ENCODE assay signal across 14 cellular contexts in genomic region chr1:8813016-8813763, GRCh38. TPM values are rescaled to one million over a fixed set of nuclear protein-coding genes. Genes with fewer than 3 reads are reported as not detected.
DNase-seq lines count a peak whose midpoint lies in the region; ATAC-seq and TF ChIP-seq lines count a peak whose summit lies in the region.
"Had no signal": no experiment of that assay in that cellular context is flagged by ENCODE, and none has a peak within 500 bp of the region (broad histone marks: within the 10 kb centered on the region; RNA-seq: fewer than 3 reads in every experiment).

No MANE protein-coding gene starts in this region.

- H3K4me3 ChIP-seq in upper lobe of right lung, result no peak overlapping the region
- H3K4me3 ChIP-seq: SJCRH30 had no signal

- peaks cover 28 to 42% of the 10 kb centered on the region in 2 donors for H3K4me1 Mint-ChIP-seq in natural killer cell treated with Interleukin-12 subunit alpha and Interleukin-12 subunit beta and Interleukin-15 and Interleukin-18, amount 100 ng/mL, for 72 hours (ENCODE audit: low read depth in 2 of 2)
- peaks cover 35 to 37% of the 10 kb centered on the region in 2 donors for H3K4me1 Mint-ChIP-seq in natural killer cell
- peaks cover 39% of the 10 kb centered on the region for H3K4me1 Mint-ChIP-seq in nephron progenitor cell

- intact Hi-C loops in natural killer cell (cut with micrococcal nuclease) (loop anchor here (1.0 kb wide), 1 partner anchor 36 kb away; no protein-coding TSS in a partner anchor), upper lobe of right lung (cut with DNase I) (no loop called here)

- H3K36me3 ChIP-seq in upper lobe of right lung, result no peaks in the 10 kb centered on the region
- H3K36me3 ChIP-seq: SJCRH30 had no signal

- DNase-seq in natural killer cell treated with Interleukin-12 subunit alpha and Interleukin-12 subunit beta and Interleukin-15 and Interleukin-18, amount 100 ng/mL, for 72 hours (ENCODE audit: low spot score), result no peak
- no peak for DNase-seq in natural killer cell
- peak; percentile 78 for DNase-seq in dermis blood vessel endothelial cell
- no peak for DNase-seq in nephron progenitor cell
- no peak for DNase-seq in upper lobe of right lung
- no peak for DNase-seq in effector CD8-positive, alpha-beta T cell (lab: John Stamatoyannopoulos, UW)
- no peak for DNase-seq in middle frontal gyrus (ENCODE audit: extremely low spot score, low spot score)
- DNase-seq: DMS79, left colon, NCI-H526 treated with DMSO at 0.1 percent for 48 hours, SJCRH30 had no signal

- H3K27ac Mint-ChIP-seq in natural killer cell treated with Interleukin-12 subunit alpha and Interleukin-12 subunit beta and Interleukin-15 and Interleukin-18, amount 100 ng/mL, for 72 hours, result peak overlapping the region in 1 of 2 donors; percentile 10
- no peak overlapping the region for H3K27ac Mint-ChIP-seq in natural killer cell
- H3K27ac Mint-ChIP-seq in nephron progenitor cell, result peak overlapping the region; percentile 2
- H3K27ac Mint-ChIP-seq: dendritic cell treated with granulocyte-macrophage colony-stimulating factor and Interleukin-4, amounts not matched to agents 40 ng/mL and 50 ng/mL, for 4 days had no signal

- peaks cover 19% of the 10 kb centered on the region for H3K4me1 ChIP-seq in upper lobe of right lung

- H3K4me3 Mint-ChIP-seq in natural killer cell treated with Interleukin-12 subunit alpha and Interleukin-12 subunit beta and Interleukin-15 and Interleukin-18, amount 100 ng/mL, for 72 hours, result peak overlapping the region; percentile 43
- H3K4me3 Mint-ChIP-seq in natural killer cell (no peak overlapping the region), nephron progenitor cell (no peak overlapping the region)
- H3K4me3 Mint-ChIP-seq: dendritic cell treated with granulocyte-macrophage colony-stimulating factor and Interleukin-4, amounts not matched to agents 40 ng/mL and 50 ng/mL, for 4 days had no signal

- TF ChIP-seq CTCF in natural killer cell (IDR thresholded peaks at IDR 0.05) (no peak), nephron progenitor cell (IDR thresholded peaks at IDR 0.05) (no peak), upper lobe of right lung (IDR thresholded peaks at IDR 0.05) (no peak)

- H3K27me3 ChIP-seq in upper lobe of right lung, result no peaks in the 10 kb centered on the region
- H3K27me3 ChIP-seq: SJCRH30 had no signal

- no peaks in the 10 kb centered on the region for H3K27me3 Mint-ChIP-seq in natural killer cell treated with Interleukin-12 subunit alpha and Interleukin-12 subunit beta and Interleukin-15 and Interleukin-18, amount 100 ng/mL, for 72 hours
- H3K27me3 Mint-ChIP-seq in natural killer cell (ENCODE audit: low read depth in 2 of 2) (no peaks in the 10 kb centered on the region), nephron progenitor cell (ENCODE audit: low read depth, poor library complexity) (peaks cover 3% of the 10 kb centered on the region)
- H3K27me3 Mint-ChIP-seq: dendritic cell treated with granulocyte-macrophage colony-stimulating factor and Interleukin-4, amounts not matched to agents 40 ng/mL and 50 ng/mL, for 4 days had no signal

- no peak for ATAC-seq in natural killer cell treated with Interleukin-12 subunit alpha and Interleukin-12 subunit beta and Interleukin-15 and Interleukin-18, amount 100 ng/mL, for 72 hours
- ATAC-seq in natural killer cell, result no peak
- no peak for ATAC-seq in upper lobe of right lung
- no peak for ATAC-seq in HG02970 (IDR thresholded peaks at IDR 0.05; ENCODE audit: low FRiP score, unreplicated experiment)
- ATAC-seq: HCT116, left colon had no signal

- no peaks in the 10 kb centered on the region for H3K9me3 Mint-ChIP-seq in natural killer cell treated with Interleukin-12 subunit alpha and Interleukin-12 subunit beta and Interleukin-15 and Interleukin-18, amount 100 ng/mL, for 72 hours
- H3K9me3 Mint-ChIP-seq in natural killer cell (no peaks in the 10 kb centered on the region), nephron progenitor cell (no peaks in the 10 kb centered on the region)
- H3K9me3 Mint-ChIP-seq: dendritic cell treated with granulocyte-macrophage colony-stimulating factor and Interleukin-4, amounts not matched to agents 40 ng/mL and 50 ng/mL, for 4 days had no signal

- peak overlapping the region; percentile 19 for H3K27ac ChIP-seq in upper lobe of right lung
- H3K27ac ChIP-seq: SJCRH30 had no signal

- no peaks in the 10 kb centered on the region for H3K9me3 ChIP-seq in upper lobe of right lung
- H3K9me3 ChIP-seq: SJCRH30 had no signal

- H3K36me3 Mint-ChIP-seq in natural killer cell treated with Interleukin-12 subunit alpha and Interleukin-12 subunit beta and Interleukin-15 and Interleukin-18, amount 100 ng/mL, for 72 hours, result no peaks in the 10 kb centered on the region
- H3K36me3 Mint-ChIP-seq in natural killer cell (no peaks in the 10 kb centered on the region), nephron progenitor cell (ENCODE audit: low read depth) (peaks cover 12% of the 10 kb centered on the region)

RNA-seq across cellular contexts. Expression of gene RERE, which starts 4.2 kb away (rescaled TPM):
- total RNA-seq in natural killer cell treated with Interleukin-12 subunit alpha and Interleukin-12 subunit beta and Interleukin-15 and Interleukin-18, amount 100 ng/mL, for 72 hours, result 10 to 100 TPM; 38.2 to 72.4 TPM
- total RNA-seq in natural killer cell (10 to 100 TPM; 67.7 to 76.0 (median 73.0) TPM), dermis blood vessel endothelial cell (50.7 and 70.7 TPM in 2 replicates), upper lobe of right lung (99.6 TPM)
